ENCODE assay signal across 11 cellular contexts in genomic region chr1:85398391-85399064, GRCh38.
DNase-seq lines count a peak whose midpoint lies in the region; ATAC-seq, FAIRE-seq and TF ChIP-seq lines count a peak whose summit lies in the region.
"Had no signal": no experiment of that assay in that cellular context is flagged by ENCODE, and none has a peak within 500 bp of the region (broad histone marks: within the 10 kb centered on the region; RNA-seq: fewer than 3 reads in every experiment).

No MANE protein-coding gene starts in this region.

- H3K36me3 ChIP-seq in endodermal cell (ENCODE audit: control insufficient read depth, insufficient read depth, low read length), result no peaks in the 10 kb centered on the region
- H3K36me3 ChIP-seq in mesenchymal stem cell (ENCODE audit: control insufficient read depth in 1 of 2, insufficient read depth in 2 of 2, low read depth in 1 of 2, low read length in 2 of 2), result no peaks in the 10 kb centered on the region

- H3K27me3 ChIP-seq in endodermal cell (ENCODE audit: control insufficient read depth, insufficient read depth, low read length, poor library complexity, severe bottlenecking) (no peaks in the 10 kb centered on the region), mesenchymal stem cell (ENCODE audit: control insufficient read depth in 1 of 2, insufficient read depth in 1 of 2, low read length in 2 of 2) (no peaks in the 10 kb centered on the region)

- no peak overlapping the region for H2AK5ac ChIP-seq in mesenchymal stem cell (ENCODE audit: low read length, severe bottlenecking)

- FAIRE-seq in frontal cortex (lab: Jason Lieb, UNC), result no peak

- no peak overlapping the region for H3K23ac ChIP-seq in mesenchymal stem cell (ENCODE audit: low read length in 2 of 2)

- H3K4me3 ChIP-seq in endodermal cell (ENCODE audit: low read length), result no peak overlapping the region
- no peak overlapping the region for H3K4me3 ChIP-seq in mesenchymal stem cell (ENCODE audit: insufficient read depth in 1 of 2, low read depth in 1 of 2, low read length in 2 of 2)

- no peaks in the 10 kb centered on the region for H3K36me3 Mint-ChIP-seq in endodermal cell (ENCODE audit: low read depth)
- H3K36me3 Mint-ChIP-seq: stimulated activated naive B cell treated with anti-CD40 and anti-IgM and Interleukin-4, amounts not matched to agents 10 μg/mL and 1 μg/mL and 100 μg/mL, for 72 hours had no signal

- no peak overlapping the region for H2AFZ ChIP-seq in mesenchymal stem cell (ENCODE audit: low read depth, low read length)

- no peak overlapping the region for H4K91ac ChIP-seq in mesenchymal stem cell (ENCODE audit: low read length)

- H3K9ac ChIP-seq in endodermal cell (ENCODE audit: extremely low read depth, low read length, poor library complexity, severe bottlenecking) (no peak overlapping the region), mesenchymal stem cell (ENCODE audit: low read length) (peak overlapping the region; percentile 34)

- peaks cover 15% of the 10 kb centered on the region for H3K4me1 Mint-ChIP-seq in endodermal cell
- H3K4me1 Mint-ChIP-seq: stimulated activated naive B cell treated with anti-CD40 and anti-IgM and Interleukin-4, amounts not matched to agents 10 μg/mL and 1 μg/mL and 100 μg/mL, for 72 hours had no signal

- H3K27ac Mint-ChIP-seq in endodermal cell, result no peak overlapping the region
- H3K27ac Mint-ChIP-seq: stimulated activated naive B cell treated with anti-CD40 and anti-IgM and Interleukin-4, amounts not matched to agents 10 μg/mL and 1 μg/mL and 100 μg/mL, for 72 hours; T-helper 1 cell treated with Interleukin-12 subunit alpha and Interleukin-12 subunit beta and Interleukin-4 antibody, amounts not matched to agents 30 μg/mL and 1 μg/mL, for 36 hours had no signal

- H3K4me1 ChIP-seq in endodermal cell (ENCODE audit: control insufficient read depth, insufficient read depth, low read length) (no peaks in the 10 kb centered on the region), mesenchymal stem cell (ENCODE audit: control insufficient read depth, insufficient read depth, low read depth, low read length) (peaks cover 3% of the 10 kb centered on the region)

- H3K9me3 Mint-ChIP-seq in endodermal cell, result peaks cover 10% of the 10 kb centered on the region
- H3K9me3 Mint-ChIP-seq: stimulated activated naive B cell treated with anti-CD40 and anti-IgM and Interleukin-4, amounts not matched to agents 10 μg/mL and 1 μg/mL and 100 μg/mL, for 72 hours; T-helper 1 cell treated with Interleukin-12 subunit alpha and Interleukin-12 subunit beta and Interleukin-4 antibody, amounts not matched to agents 30 μg/mL and 1 μg/mL, for 36 hours had no signal

- no peaks in the 10 kb centered on the region for H3K27me3 Mint-ChIP-seq in endodermal cell (ENCODE audit: insufficient read depth)
- H3K27me3 Mint-ChIP-seq: stimulated activated naive B cell treated with anti-CD40 and anti-IgM and Interleukin-4, amounts not matched to agents 10 μg/mL and 1 μg/mL and 100 μg/mL, for 72 hours had no signal

- no peak overlapping the region for H3K27ac ChIP-seq in C4-2B
- H3K27ac ChIP-seq in endodermal cell (ENCODE audit: low read depth, low read length), result no peak overlapping the region
- H3K27ac ChIP-seq in mesenchymal stem cell (ENCODE audit: low read length, poor library complexity, severe bottlenecking), result no peak overlapping the region

- no peak overlapping the region for H2BK5ac ChIP-seq in mesenchymal stem cell (ENCODE audit: low read depth, low read length, poor library complexity, severe bottlenecking)

- H3K4me2 ChIP-seq in mesenchymal stem cell (ENCODE audit: low read length, poor library complexity, severe bottlenecking), result no peak overlapping the region

- H3K9me3 ChIP-seq in endodermal cell (ENCODE audit: control insufficient read depth, low read length) (no peaks in the 10 kb centered on the region), mesenchymal stem cell (ENCODE audit: control insufficient read depth, low read length) (no peaks in the 10 kb centered on the region)

- H3K18ac ChIP-seq in mesenchymal stem cell (ENCODE audit: low read depth in 1 of 2, low read length in 2 of 2), result no peak overlapping the region

- H3K4ac ChIP-seq in mesenchymal stem cell (ENCODE audit: low read depth in 1 of 2, low read length in 2 of 2), result no peak overlapping the region

- WGBS in endodermal cell (ENCODE audit: insufficient coverage in 1 of 2, insufficient read length in 1 of 2), 2 experiments, result 93 to 97% methylated on average over 3 to 6 of the region's 6 CpGs
- WGBS in mesenchymal stem cell, result 100% methylated on average over 4 of the region's 6 CpGs

- H2BK120ac ChIP-seq in mesenchymal stem cell (ENCODE audit: low read depth, low read length), result no peak overlapping the region

- DNase-seq in NCI-H226 (peak; percentile 67), endodermal cell (no peak), mesenchymal stem cell (peak; percentile 60), retina (no peak), frontal cortex (ENCODE audit: low spot score in 2 of 2) (no peak)
- no peak for DNase-seq in activated naive CD4-positive, alpha-beta T cell (lab: John Stamatoyannopoulos, UW)
- DNase-seq: NCI-H2107; stimulated activated naive B cell treated with anti-CD40 and anti-IgM and Interleukin-4, amounts not matched to agents 10 μg/mL and 1 μg/mL and 100 μg/mL, for 72 hours had no signal

- peak; percentile 34 for TF ChIP-seq CTCF in C4-2B (conservative IDR thresholded peaks at IDR 0.05)
- peak; percentile 68 for TF ChIP-seq CTCF in endodermal cell (conservative IDR thresholded peaks at IDR 0.05)

- no peak overlapping the region for H4K8ac ChIP-seq in mesenchymal stem cell (ENCODE audit: low read length)

- H3K79me1 ChIP-seq in mesenchymal stem cell (replicated peaks; ENCODE audit: low read length, poor library complexity, severe bottlenecking), result peaks cover 19% of the 10 kb centered on the region

- H2BK15ac ChIP-seq in mesenchymal stem cell (ENCODE audit: low read depth, poor library complexity, severe bottlenecking), result no peak overlapping the region

- no peak overlapping the region for H3K4me3 Mint-ChIP-seq in endodermal cell
- H3K4me3 Mint-ChIP-seq: stimulated activated naive B cell treated with anti-CD40 and anti-IgM and Interleukin-4, amounts not matched to agents 10 μg/mL and 1 μg/mL and 100 μg/mL, for 72 hours; T-helper 1 cell treated with Interleukin-12 subunit alpha and Interleukin-12 subunit beta and Interleukin-4 antibody, amounts not matched to agents 30 μg/mL and 1 μg/mL, for 36 hours had no signal

- H3K14ac ChIP-seq in mesenchymal stem cell (ENCODE audit: low read length in 2 of 2), result no peak overlapping the region

- no peak for ATAC-seq in HG03439 (IDR thresholded peaks at IDR 0.05; ENCODE audit: unreplicated experiment)
- ATAC-seq: stimulated activated naive B cell treated with anti-CD40 and anti-IgM and Interleukin-4, amounts not matched to agents 10 μg/mL and 1 μg/mL and 100 μg/mL, for 72 hours had no signal

- no peak overlapping the region for H2BK12ac ChIP-seq in mesenchymal stem cell (ENCODE audit: low read length in 2 of 2)

Comparison
In these comparisons a context has a peak if more than half of its experiments do, and no peak if none do; other contexts are left out.
1. DNase-seq: peak in NCI-H226 (single experiment) and mesenchymal stem cell (single experiment); none in endodermal cell (single experiment), retina (single experiment), activated naive CD4-positive, alpha-beta T cell (0 of 4) and frontal cortex (0 of 2).